11 cellular contexts compared by ENCODE assay signal in the genomic region with DNA sequence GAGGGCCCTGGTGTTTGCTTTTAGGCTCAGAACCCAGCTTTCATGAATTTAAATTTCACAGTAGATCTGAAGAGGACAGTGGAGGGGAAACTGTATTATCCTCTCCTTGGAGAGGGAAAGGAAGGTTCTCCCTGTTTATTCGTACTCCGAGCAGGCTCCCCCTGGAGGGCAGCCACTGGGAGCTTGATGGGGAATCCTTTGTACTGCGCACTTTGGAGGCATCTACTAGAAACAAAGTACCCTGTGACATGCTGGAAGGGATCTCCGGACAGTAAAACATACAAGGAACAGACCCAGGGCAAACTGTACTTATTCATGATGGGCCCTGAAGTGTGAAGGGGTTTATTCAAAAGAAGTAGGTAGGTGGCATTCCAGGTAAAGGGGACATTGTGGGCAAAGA. TPM values are rescaled to one million over a fixed set of nuclear protein-coding genes. Genes with fewer than 3 reads are reported as not detected.
DNase-seq lines count a peak whose midpoint lies in the region; ATAC-seq lines count a peak whose summit lies in the region.
"Had no signal": no experiment of that assay in that cellular context is flagged by ENCODE, and none has a peak within 500 bp of the region (broad histone marks: within the 10 kb centered on the region; RNA-seq: fewer than 3 reads in every experiment).

No MANE protein-coding gene starts in this region.

- H3K4me1 ChIP-seq in ACC112 (ENCODE audit: control insufficient read depth, insufficient read depth, low read length, unreplicated experiment) = peaks cover 43% of the 10 kb centered on the region
- H3K4me1 ChIP-seq in HUES64 (ENCODE audit: insufficient read depth, low read length) = peaks cover 19% of the 10 kb centered on the region

- peak; percentile 55 for DNase-seq in ecto neural progenitor cell (ENCODE audit: low spot score)
- DNase-seq in medulla oblongata (ENCODE audit: extremely low spot score) = peak; percentile 74
- no peak for DNase-seq in NCI-H1694 treated with DMSO at 0.1 percent for 48 hours (lab: John Stamatoyannopoulos, UW)
- no peak for DNase-seq in NOMO-1 (lab: John Stamatoyannopoulos, UW; ENCODE audit: unreplicated experiment in 2 of 2)
- no peak for DNase-seq in putamen (ENCODE audit: low spot score)
- DNase-seq: CD4-positive, CD25-positive, alpha-beta regulatory T cell; naive B cell had no signal

- H3K4me3 ChIP-seq in ACC112 (ENCODE audit: low read depth, low read length) (no peak overlapping the region), HUES64 (ENCODE audit: low read length) (no peak overlapping the region)

- no peaks in the 10 kb centered on the region for H3K9me3 ChIP-seq in HUES64 (ENCODE audit: insufficient read depth, low read depth, low read length)

- 0 out of 2 replicates have a peak overlapping the region, but pooled peaks have one; percentile 18 for H3K9ac ChIP-seq in HUES64 (ENCODE audit: low read depth, low read length)

- H3K79me2 ChIP-seq in ACC112 (ENCODE audit: control insufficient read depth, insufficient read depth, low read length, unreplicated experiment) = peaks cover 94% of the 10 kb centered on the region

- no peak overlapping the region for H2AFZ ChIP-seq in ACC112 (ENCODE audit: low read length, unreplicated experiment)

- H3K36me3 ChIP-seq in ACC112 (ENCODE audit: insufficient read depth, low read length) (peaks cover 3% of the 10 kb centered on the region; the same call in 1 of the 2 replicates), HUES64 (ENCODE audit: insufficient read depth, low read length) (no peaks in the 10 kb centered on the region)

- H3K27me3 ChIP-seq in ACC112 (ENCODE audit: insufficient read depth, low read length) (no peaks in the 10 kb centered on the region), HUES64 (ENCODE audit: insufficient read depth, low read length) (no peaks in the 10 kb centered on the region)

- WGBS in HUES64 = 53% methylated on average over 4 of the region's 4 CpGs

- ATAC-seq in HG03460 (IDR thresholded peaks at IDR 0.05; ENCODE audit: unreplicated experiment) = no peak
- ATAC-seq: activated naive CD4-positive, alpha-beta T cell treated with anti-CD3 and anti-CD28 coated beads, Interleukin-2, amount 50 U/mL, for 72 hours had no signal

- H3K27ac ChIP-seq in ACC112 (ENCODE audit: low read depth, low read length) (peak overlapping the region; percentile 35; the same call in 1 of the 2 replicates), HUES64 (ENCODE audit: low read depth, low read length) (no peak overlapping the region)

RNA-seq across cellular contexts. Expression of a gene that starts 27.2 kb away (rescaled TPM):
- polyA plus RNA-seq in HUES64 (2013, experiment 1 of 2) = 29.0 TPM
- 24.4 TPM for polyA plus RNA-seq in HUES64 (2013, experiment 2 of 2)

Comparison
In these comparisons a context has a peak if more than half of its experiments do, and no peak if none do; other contexts are left out.
1. DNase-seq: peak in ecto neural progenitor cell (single experiment) and medulla oblongata (single experiment); none in NCI-H1694 treated with DMSO at 0.1 percent for 48 hours (single experiment), NOMO-1 (0 of 2) and putamen (single experiment).